14 cellular contexts compared by ENCODE assay signal in genomic region chr3:182971637-182972036, GRCh38. TPM values are rescaled to one million over a fixed set of nuclear protein-coding genes. Genes with fewer than 3 reads are reported as not detected.
DNase-seq lines count a peak whose midpoint lies in the region; ATAC-seq and TF ChIP-seq lines count a peak whose summit lies in the region.
"Had no signal": no experiment of that assay in that cellular context is flagged by ENCODE, and none has a peak within 500 bp of the region (broad histone marks: within the 10 kb centered on the region; RNA-seq: fewer than 3 reads in every experiment).

No MANE protein-coding gene starts in this region.

- peaks cover 2% of the 10 kb centered on the region for H3K4me1 Mint-ChIP-seq in glutamatergic neuron (ENCODE audit: low read depth, unreplicated experiment)

- H3K4me3 ChIP-seq in epithelial cell of proximal tubule (ENCODE audit: low read depth, low read length): no peak overlapping the region

- DNase-seq in LHCN-M2 (ENCODE audit: low read depth): peak; percentile 32
- peak; percentile 33 for DNase-seq in epithelial cell of proximal tubule (ENCODE audit: low read depth)
- peak; percentile 56 for DNase-seq in smooth muscle cell of the brain vasculature (ENCODE audit: low read depth, low spot score)
- no peak for DNase-seq in glutamatergic neuron
- no peak for DNase-seq in GM10266 (ENCODE audit: extremely low spot score)
- DNase-seq in iPS-NIHi11 (ENCODE audit: low spot score): no peak
- DNase-seq: activated CD4-positive, alpha-beta T cell treated with anti-CD3 and anti-CD28 coated beads, Interleukin-2, amount 50 U/mL, for 48 hours; activated gamma-delta T cell; CD4-positive, alpha-beta memory T cell; central memory CD4-positive, alpha-beta T cell; H9; NCI-H1694 had no signal

- H3K36me3 Mint-ChIP-seq in glutamatergic neuron (ENCODE audit: unreplicated experiment): no peaks in the 10 kb centered on the region

- no peaks in the 10 kb centered on the region for H3K27me3 Mint-ChIP-seq in glutamatergic neuron (ENCODE audit: unreplicated experiment)
- H3K27me3 Mint-ChIP-seq: CD4-positive, alpha-beta memory T cell had no signal

- no peak for TF ChIP-seq CTCF in epithelial cell of proximal tubule (conservative IDR thresholded peaks at IDR 0.05; ENCODE audit: low read depth, low read length)
- TF ChIP-seq CTCF in glutamatergic neuron (IDR thresholded peaks at IDR 0.05; ENCODE audit: partially characterized antibody, unreplicated experiment): no peak
- no peak for TF ChIP-seq CTCF in GM10266 (IDR thresholded peaks at IDR 0.05; ENCODE audit: control insufficient read depth, insufficient read depth, low read depth, missing control alignments)

- ATAC-seq in GM21529 (IDR thresholded peaks at IDR 0.05; ENCODE audit: unreplicated experiment) (peak; percentile 50), HG02884 (IDR thresholded peaks at IDR 0.05; ENCODE audit: unreplicated experiment) (no peak)

- no peak overlapping the region for H3K4me3 Mint-ChIP-seq in glutamatergic neuron (ENCODE audit: unreplicated experiment)
- H3K4me3 Mint-ChIP-seq: CD4-positive, alpha-beta memory T cell; H9 had no signal

- no peaks in the 10 kb centered on the region for H3K9me3 Mint-ChIP-seq in glutamatergic neuron (ENCODE audit: unreplicated experiment)
- H3K9me3 Mint-ChIP-seq: CD4-positive, alpha-beta memory T cell; H9 had no signal

- no peak overlapping the region for H3K27ac Mint-ChIP-seq in glutamatergic neuron (ENCODE audit: unreplicated experiment)

RNA-seq across cellular contexts. Expression of gene DCUN1D1, which starts 8.7 kb away (rescaled TPM):
- total RNA-seq in LHCN-M2 (2014; rRNA removed): 25.0 and 26.2 TPM in 2 replicates
- 6.9 TPM for polyA plus RNA-seq in LHCN-M2 (2012)
- 11.3 and 17.1 TPM in 2 replicates for total RNA-seq in epithelial cell of proximal tubule
- total RNA-seq in glutamatergic neuron (ENCODE audit: unreplicated experiment): 31.2 TPM

Comparison
In these comparisons a context has a peak if more than half of its experiments do, and no peak if none do; other contexts are left out.
1. DNase-seq: peak in LHCN-M2 (single experiment), epithelial cell of proximal tubule (single experiment) and smooth muscle cell of the brain vasculature (single experiment); none in glutamatergic neuron (single experiment), GM10266 (single experiment) and iPS-NIHi11 (single experiment).